ENCODE assay signal across 9 cellular contexts in the genomic region with DNA sequence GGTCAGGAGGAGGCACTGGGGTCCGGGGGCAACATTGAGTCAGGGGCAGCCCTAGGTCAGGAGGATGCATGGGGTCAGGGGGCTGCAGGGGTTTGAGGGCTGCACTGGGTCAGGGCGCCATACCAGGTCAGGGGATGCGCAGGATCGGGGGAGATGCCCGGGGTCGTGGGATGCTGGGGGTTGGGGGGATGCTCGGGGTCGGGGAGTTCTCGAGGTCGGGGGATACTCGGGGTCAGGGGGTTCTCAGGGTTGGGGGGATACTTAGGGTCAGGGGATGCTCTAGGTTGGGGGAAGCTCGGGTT. TPM values are rescaled to one million over a fixed set of nuclear protein-coding genes. Genes with fewer than 3 reads are reported as not detected.
DNase-seq lines count a peak whose midpoint lies in the region; ATAC-seq and TF ChIP-seq lines count a peak whose summit lies in the region.
"Had no signal": no experiment of that assay in that cellular context is flagged by ENCODE, and none has a peak within 500 bp of the region (broad histone marks: within the 10 kb centered on the region; RNA-seq: fewer than 3 reads in every experiment).

No MANE protein-coding gene starts in this region.

- intact Hi-C loops in gastrocnemius medialis (cut with DNase I; ENCODE audit: low total_unique reads), result loop anchor here (5.0 kb wide), 1 partner anchor 101 kb away; no protein-coding TSS in a partner anchor

- in situ Hi-C loops in brain microvascular endothelial cell (cut with HindIII; ENCODE audit: low pct_ligation_motif_present, low sequenced_read_pairs) (no loop called here), gastrocnemius medialis (cut with MboI; ENCODE audit: low sequenced_read_pairs in 4 of 4) (no loop called here)

- no peaks in the 10 kb centered on the region for H3K27me3 ChIP-seq in HL-60 (ENCODE audit: insufficient read depth, poor library complexity, severe bottlenecking)
- no peaks in the 10 kb centered on the region for H3K27me3 ChIP-seq in brain microvascular endothelial cell (replicated peaks)
- H3K27me3 ChIP-seq in mucosa of stomach (ENCODE audit: control insufficient read depth, insufficient read depth, low read length), result no peaks in the 10 kb centered on the region
- no peaks in the 10 kb centered on the region for H3K27me3 ChIP-seq in gastrocnemius medialis

- POLR2A ChIA-PET in AG04449 (lab: Yijun Ruan, JAX), result no interaction called here

- DNase-seq in AG04449 (ENCODE audit: low read depth, low spot score), result no peak
- no peak for DNase-seq in HL-60 (ENCODE audit: low read depth in 1 of 2, low spot score in 1 of 2)
- no peak for DNase-seq in brain microvascular endothelial cell
- no peak for DNase-seq in GM10266 (ENCODE audit: extremely low spot score)
- DNase-seq in cerebellar cortex (ENCODE audit: low spot score), result no peak
- no peak for DNase-seq in NCI-H128 (lab: John Stamatoyannopoulos, UW; ENCODE audit: unreplicated experiment)
- no peak for DNase-seq in gastrocnemius medialis
- DNase-seq: activated gamma-delta T cell treated with Interleukin-2 at 50 U/mL for 16 hours had no signal

- TF ChIP-seq CTCF in AG04449 (IDR thresholded peaks at IDR 0.05; ENCODE audit: insufficient read depth, low read length, missing control alignments) (no peak), HL-60 (IDR thresholded peaks at IDR 0.05; ENCODE audit: insufficient read depth, low read length) (no peak), brain microvascular endothelial cell (IDR thresholded peaks at IDR 0.05; ENCODE audit: low read depth, low read length, missing control alignments) (no peak), GM10266 (IDR thresholded peaks at IDR 0.05; ENCODE audit: control insufficient read depth, insufficient read depth, low read depth, missing control alignments) (no peak), gastrocnemius medialis (IDR thresholded peaks at IDR 0.05 in 4 of 5, conservative IDR thresholded peaks at IDR 0.05 in 1 of 5) (no peak)

- no peaks in the 10 kb centered on the region for H3K9me3 ChIP-seq in mucosa of stomach (ENCODE audit: control insufficient read depth, low read length)
- no peaks in the 10 kb centered on the region for H3K9me3 ChIP-seq in gastrocnemius medialis

- peak overlapping the region; percentile 84 for H3K9ac ChIP-seq in mucosa of stomach (ENCODE audit: low read length)

- H3K27ac ChIP-seq in HL-60 (replicated peaks) (no peak overlapping the region), brain microvascular endothelial cell (no peak overlapping the region), gastrocnemius medialis (no peak overlapping the region)

- CTCF ChIA-PET in AG04449 (lab: Yijun Ruan, JAX), result no interaction called here

- no peak for ATAC-seq in gastrocnemius medialis

- H3K4me1 ChIP-seq in mucosa of stomach (ENCODE audit: control insufficient read depth, insufficient read depth, low read length) (peaks cover 16% of the 10 kb centered on the region), gastrocnemius medialis (peaks cover 16 to 18% of the 10 kb centered on the region in 2 donors)

- peaks cover 6% of the 10 kb centered on the region for H3K36me3 ChIP-seq in brain microvascular endothelial cell (replicated peaks)
- no peaks in the 10 kb centered on the region for H3K36me3 ChIP-seq in mucosa of stomach (ENCODE audit: control insufficient read depth, insufficient read depth, low read length)
- no peaks in the 10 kb centered on the region for H3K36me3 ChIP-seq in gastrocnemius medialis

- TF ChIP-seq POLR2A in gastrocnemius medialis (IDR thresholded peaks at IDR 0.05), result no peak

- H3K4me3 ChIP-seq in AG04449 (ENCODE audit: low read depth, low read length) (peak overlapping the region; percentile 98), HL-60 (replicated peaks; ENCODE audit: insufficient read depth, low read length) (peak overlapping the region; percentile 93; the same call in 1 of the 2 replicates), brain microvascular endothelial cell (ENCODE audit: low read depth, low read length) (peak overlapping the region; percentile 86), mucosa of stomach (ENCODE audit: low read length) (no peak overlapping the region), gastrocnemius medialis (peak overlapping the region in 2 of 4 donors; percentile 74 to 87)

RNA-seq across cellular contexts. Expression of a gene that starts 0.7 kb away (rescaled TPM):
- total RNA-seq in gastrocnemius medialis, result 10 to 100 TPM; 12.6 to 16.4 (median 15.0) TPM

RNA-seq across cellular contexts. Expression of a gene that starts 36.8 kb away (rescaled TPM):
- total RNA-seq in gastrocnemius medialis, result under 1 TPM in 1 of 4 donors, not detected in 3; 0.97 TPM
